Comparison of ENCODE assay signal across 8 cellular contexts in the genomic region with DNA sequence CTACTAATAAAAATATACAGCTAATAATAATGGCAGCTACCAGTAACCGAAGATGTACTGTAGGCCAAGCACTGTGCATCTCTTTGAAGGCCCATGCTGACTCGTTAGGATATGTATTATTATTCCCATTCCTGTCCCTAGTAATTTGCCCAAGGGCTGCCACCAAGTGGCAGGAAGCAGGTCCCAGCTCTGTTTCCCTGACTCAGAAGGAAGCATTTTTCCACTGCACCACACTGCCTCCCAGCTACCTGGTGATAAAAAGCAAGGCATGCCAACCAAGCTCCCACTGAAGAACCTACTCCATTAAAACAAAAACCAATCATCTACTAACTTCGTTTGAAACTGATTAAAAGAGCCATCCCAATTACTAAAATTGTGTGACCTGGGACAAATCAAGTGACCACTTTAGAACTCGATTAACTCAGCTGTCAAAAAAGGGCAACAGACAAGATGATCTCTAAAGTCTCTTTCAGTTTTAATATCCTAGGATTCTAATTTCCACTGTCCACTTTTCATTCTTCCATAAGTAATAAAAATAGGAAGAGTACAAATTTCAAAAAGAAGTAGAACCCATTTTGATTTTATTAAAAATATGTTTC. TPM values are rescaled to one million over a fixed set of nuclear protein-coding genes. Genes with fewer than 3 reads are reported as not detected.
DNase-seq lines count a peak whose midpoint lies in the region; ATAC-seq and TF ChIP-seq lines count a peak whose summit lies in the region.

No MANE protein-coding gene starts in this region.

- no peak overlapping the region for H3K9ac ChIP-seq in OCI-LY3 (ENCODE audit: low read length)

- H3K27me3 Mint-ChIP-seq in CD8-positive, alpha-beta T cell (ENCODE audit: low read depth), result no peaks in the 10 kb centered on the region
- peaks cover 7% of the 10 kb centered on the region for H3K27me3 Mint-ChIP-seq in T-helper 17 cell

- CTCF ChIA-PET in CD8-positive, alpha-beta T cell (lab: Charles Lee), result interaction anchor here (0.6 to 6.3 kb wide), 7 partner anchors 8 to 233 kb away, joined by 3 to 49 read pairs (median 4); no protein-coding TSS in a partner anchor

- POLR2A ChIA-PET in CD8-positive, alpha-beta T cell (lab: Charles Lee), result interaction anchor here (1.7 kb wide), 1 partner anchor 233 kb away, joined by 4 read pairs; no protein-coding TSS in a partner anchor

- H3K36me3 Mint-ChIP-seq in CD8-positive, alpha-beta T cell, result no peaks in the 10 kb centered on the region
- H3K36me3 Mint-ChIP-seq in T-helper 17 cell (ENCODE audit: low read depth), result peaks cover 2% of the 10 kb centered on the region

- H3K4me3 Mint-ChIP-seq in CD8-positive, alpha-beta T cell, result no peak overlapping the region
- no peak overlapping the region for H3K4me3 Mint-ChIP-seq in T-helper 17 cell

- no peak overlapping the region for H3K4me3 ChIP-seq in OCI-LY3 (ENCODE audit: low read length)
- H3K4me3 ChIP-seq in CD8-positive, alpha-beta T cell (ENCODE audit: low read depth, low read length), result no peak overlapping the region

- peaks cover 4% of the 10 kb centered on the region; the same call in 1 of the 2 replicates for H3K27me3 ChIP-seq in OCI-LY3 (ENCODE audit: low read depth, low read length)
- no peaks in the 10 kb centered on the region for H3K27me3 ChIP-seq in CD8-positive, alpha-beta T cell (ENCODE audit: insufficient read depth, low read length)

- H2AFZ ChIP-seq in OCI-LY3 (ENCODE audit: low read depth, low read length), result no peak overlapping the region

- ATAC-seq in CD8-positive, alpha-beta T cell, result no peak
- no peak for ATAC-seq in HG03135 (IDR thresholded peaks at IDR 0.05; ENCODE audit: unreplicated experiment)
- no peak for ATAC-seq in T-helper 17 cell

- peaks cover 12% of the 10 kb centered on the region for H3K4me1 ChIP-seq in OCI-LY3 (ENCODE audit: low read length)
- no peaks in the 10 kb centered on the region for H3K4me1 ChIP-seq in CD8-positive, alpha-beta T cell (ENCODE audit: insufficient read depth, low read length)

- TF ChIP-seq CTCF in OCI-LY3 (IDR thresholded peaks at IDR 0.05; ENCODE audit: low read depth, low read length), result peak; percentile 51
- no peak for TF ChIP-seq CTCF in CD8-positive, alpha-beta T cell (IDR thresholded peaks at IDR 0.05)

- peaks cover 2% of the 10 kb centered on the region for H3K4me1 Mint-ChIP-seq in CD8-positive, alpha-beta T cell (ENCODE audit: low read depth)
- H3K4me1 Mint-ChIP-seq in T-helper 17 cell, result no peaks in the 10 kb centered on the region

- H4K20me1 ChIP-seq in OCI-LY3 (ENCODE audit: insufficient read depth, low read length), result no peaks in the 10 kb centered on the region

- no peak overlapping the region for H3K27ac ChIP-seq in OCI-LY3 (ENCODE audit: low read length)
- H3K27ac ChIP-seq in CD8-positive, alpha-beta T cell (ENCODE audit: low read depth, low read length), result no peak overlapping the region

- DNase-seq in COR-L47 (lab: John Stamatoyannopoulos, UW) (peak; percentile 81), HT-29 (ENCODE audit: low spot score) (peak; percentile 87), ecto neural progenitor cell (ENCODE audit: low spot score) (peak; percentile 69), mucosa of gallbladder (ENCODE audit: low spot score) (peak; percentile 59), T-helper 17 cell (no peak)
- no peak for DNase-seq in CD8-positive, alpha-beta T cell

- H3K9me3 ChIP-seq in OCI-LY3 (ENCODE audit: insufficient read depth, low read length) (no peaks in the 10 kb centered on the region), T-helper 17 cell (ENCODE audit: control insufficient read depth, low read length, poor library complexity, severe bottlenecking) (no peaks in the 10 kb centered on the region)
- H3K9me3 ChIP-seq in CD8-positive, alpha-beta T cell (ENCODE audit: low read length), result no peaks in the 10 kb centered on the region

- H3K27ac Mint-ChIP-seq in CD8-positive, alpha-beta T cell, result no peak overlapping the region
- H3K27ac Mint-ChIP-seq in T-helper 17 cell, result no peak overlapping the region

- intact Hi-C loops in CD8-positive, alpha-beta T cell (cut with DNase I, micrococcal nuclease), result no loop called here

- no peak overlapping the region for H3K4me2 ChIP-seq in OCI-LY3 (ENCODE audit: low read length)

- H3K9me3 Mint-ChIP-seq in CD8-positive, alpha-beta T cell, result no peaks in the 10 kb centered on the region

- no peaks in the 10 kb centered on the region for H3K36me3 ChIP-seq in OCI-LY3 (replicated peaks; ENCODE audit: low read depth, low read length)
- no peaks in the 10 kb centered on the region for H3K36me3 ChIP-seq in CD8-positive, alpha-beta T cell (ENCODE audit: insufficient read depth, low read length)

- H3K79me2 ChIP-seq in OCI-LY3 (ENCODE audit: low read length), result no peaks in the 10 kb centered on the region

RNA-seq across cellular contexts. Expression of gene PGM2, which starts 24.3 kb away (rescaled TPM):
- total RNA-seq in HT-29 (2014; rRNA removed; shearing (Covaris generic)), result 21.3 and 21.8 TPM in 2 replicates
- 37.3 TPM for total RNA-seq in mucosa of gallbladder
- total RNA-seq in CD8-positive, alpha-beta T cell, result 10 to 100 TPM; 14.5 to 15.4 TPM
- total RNA-seq in T-helper 17 cell, result 10 to 100 TPM; 14.0 to 17.7 TPM

Comparison
In these comparisons a context has a peak if more than half of its experiments do, and no peak if none do; other contexts are left out.
1. DNase-seq: peak in COR-L47 (single experiment), HT-29 (single experiment), ecto neural progenitor cell (single experiment) and mucosa of gallbladder (single experiment); none in CD8-positive, alpha-beta T cell (0 of 7) and T-helper 17 cell (0 of 3).